Comparison of ENCODE assay signal across 8 cellular contexts in the genomic region with DNA sequence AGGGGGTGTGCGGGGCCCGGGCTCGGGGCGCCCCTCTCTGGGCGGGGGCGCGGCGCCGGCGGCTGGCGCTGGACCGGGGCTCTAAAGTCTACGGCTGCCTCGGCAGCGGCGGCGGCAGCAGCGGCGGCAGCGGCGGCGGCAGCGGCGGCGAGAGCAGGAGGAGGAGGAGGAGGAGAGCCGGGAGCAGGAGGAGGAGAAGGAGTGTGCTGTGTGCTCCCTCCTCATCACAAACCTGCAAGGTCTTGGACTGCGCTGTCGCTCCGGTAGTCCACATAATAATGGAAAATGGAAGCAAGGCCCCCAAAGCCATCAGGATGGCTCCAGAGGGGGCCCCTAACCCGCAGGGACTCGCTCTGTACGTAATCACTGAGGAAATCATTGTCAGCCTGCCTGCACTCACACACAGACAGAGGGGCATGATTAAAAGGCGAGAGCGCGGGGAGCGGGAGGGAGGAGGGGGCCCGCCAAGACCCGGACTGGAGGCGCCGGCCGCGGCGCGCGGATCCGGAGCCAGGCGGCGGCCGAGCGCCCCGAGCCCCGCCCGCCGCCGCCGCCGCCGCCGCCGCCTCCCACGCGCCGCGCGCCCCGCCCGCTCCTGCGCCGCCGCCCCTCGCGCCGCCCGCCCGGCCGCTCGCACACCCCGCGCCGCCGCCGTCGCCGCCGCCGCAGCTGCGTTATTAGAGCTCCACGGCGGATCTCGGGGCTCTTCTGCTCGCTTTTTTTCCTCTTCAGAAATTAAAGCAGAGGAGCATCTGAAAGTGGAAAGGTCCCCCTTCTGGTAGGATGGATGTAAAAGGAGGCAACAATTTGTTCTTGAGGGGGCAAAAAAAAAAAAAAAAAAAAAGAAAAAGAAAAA. TPM values are rescaled to one million over a fixed set of nuclear protein-coding genes. Genes with fewer than 3 reads are reported as not detected.
DNase-seq lines count a peak whose midpoint lies in the region; ATAC-seq, FAIRE-seq and TF ChIP-seq lines count a peak whose summit lies in the region.

A gene (minus strand): TSS at position 394 of the 856 bp plus-strand sequence. CDS start 1,220 bp downstream, outside the sequence.

- H3K4me1 ChIP-seq in A549 (peaks cover 16% of the 10 kb centered on the region; the same call in 2 of the 3 replicates), colonic mucosa (peaks cover 4% of the 10 kb centered on the region), kidney (ENCODE audit: control insufficient read depth in 1 of 2, insufficient read depth in 1 of 2, low read depth in 1 of 2, low read length in 2 of 2) (no peaks in the 10 kb centered on the region), smooth muscle cell (ENCODE audit: low read depth) (peaks cover 14% of the 10 kb centered on the region)

- TF ChIP-seq RAD21 in A549 (conservative IDR thresholded peaks at IDR 0.05 in 1 of 2, IDR thresholded peaks at IDR 0.05 in 1 of 2), result no peak

- H3K9me3 Mint-ChIP-seq in activated B cell treated with CpG ODN at 0.5 μM for 24 hours, result no peaks in the 10 kb centered on the region

- peak within 1 kb of the TSS; percentile 94 for H2AFZ ChIP-seq in smooth muscle cell (ENCODE audit: low read depth)

- no peak within 1 kb of the TSS for H3K27ac ChIP-seq in A549
- peak within 1 kb of the TSS; percentile 72 for H3K27ac ChIP-seq in colonic mucosa
- peak within 1 kb of the TSS; percentile 47 to 73 for H3K27ac ChIP-seq in kidney (ENCODE audit: low read depth in 2 of 2, low read length in 2 of 2)
- peak within 1 kb of the TSS; percentile 93 for H3K27ac ChIP-seq in smooth muscle cell (ENCODE audit: low read depth)

- peaks cover 23% of the 10 kb centered on the region for H3K79me2 ChIP-seq in smooth muscle cell (ENCODE audit: low read depth)

- H3K27me3 Mint-ChIP-seq in activated B cell treated with CpG ODN at 0.5 μM for 24 hours, result peaks cover 39% of the 10 kb centered on the region

- peak in 1 of 2 experiments; percentile 33 for DNase-seq in A549 (ENCODE audit: low read depth in 1 of 2, low spot score in 1 of 2)
- peak; percentile 18 for DNase-seq in NCI-H2196 treated with DMSO at 0.1 percent for 48 hours (lab: John Stamatoyannopoulos, UW; ENCODE audit: unreplicated experiment)
- peak; percentile 46 for DNase-seq in activated B cell treated with CpG ODN at 0.5 μM for 24 hours
- peak; percentile 72 for DNase-seq in colonic mucosa
- peak; percentile 88 for DNase-seq in kidney
- DNase-seq in smooth muscle cell (lab: John Stamatoyannopoulos, UW; ENCODE audit: unreplicated experiment), result peak; percentile 71

- H3K36me3 Mint-ChIP-seq in activated B cell treated with CpG ODN at 0.5 μM for 24 hours (ENCODE audit: low read depth), result peaks cover 2% of the 10 kb centered on the region

- H3K36me3 ChIP-seq in colonic mucosa (no peaks in the 10 kb centered on the region), kidney (ENCODE audit: control insufficient read depth in 1 of 2, insufficient read depth in 2 of 2, low read length in 2 of 2) (no peaks in the 10 kb centered on the region), smooth muscle cell (ENCODE audit: low read depth) (no peaks in the 10 kb centered on the region)

- H3K4me2 ChIP-seq in A549 (peak within 1 kb of the TSS; percentile 97), smooth muscle cell (peak within 1 kb of the TSS; percentile 97)

- H3F3A ChIP-seq in smooth muscle cell (ENCODE audit: low read depth), result peaks cover 9% of the 10 kb centered on the region

- H3K27ac Mint-ChIP-seq in activated B cell treated with CpG ODN at 0.5 μM for 24 hours, result peak within 1 kb of the TSS; percentile 42

- H3K27me3 ChIP-seq in colonic mucosa, result peaks cover 47% of the 10 kb centered on the region
- H3K27me3 ChIP-seq in smooth muscle cell (ENCODE audit: low read depth), result peaks cover 52% of the 10 kb centered on the region

- H3K4me1 Mint-ChIP-seq in activated B cell treated with CpG ODN at 0.5 μM for 24 hours, result peaks cover 23% of the 10 kb centered on the region

- peak within 1 kb of the TSS; percentile 83 for H3K4me3 Mint-ChIP-seq in activated B cell treated with CpG ODN at 0.5 μM for 24 hours

- TF ChIP-seq CTCF in A549 (IDR thresholded peaks at IDR 0.05) (no peak), activated B cell treated with CpG ODN at 0.5 μM for 24 hours (IDR thresholded peaks at IDR 0.05) (no peak), colonic mucosa (IDR thresholded peaks at IDR 0.05) (no peak), kidney (IDR thresholded peaks at IDR 0.05; ENCODE audit: borderline replicate concordance, extremely low read depth, insufficient read depth) (no peak), smooth muscle cell (IDR thresholded peaks at IDR 0.05; ENCODE audit: borderline replicate concordance, insufficient read depth, poor library complexity, severe bottlenecking) (peak; percentile 19)

- WGBS in A549 (ENCODE audit: missing lambda C conversion rate), result 11% methylated on average over 9 of the region's 91 CpGs
- WGBS in smooth muscle cell (ENCODE audit: low lambda C conversion rate), result 1% methylated on average over 48 of the region's 91 CpGs

- CTCF ChIA-PET in A549 (lab: Yijun Ruan, JAX), result interaction anchor here (0.6 kb wide), 1 partner anchor 686 kb away, joined by 3 read pairs; no protein-coding TSS in a partner anchor
- CTCF ChIA-PET in activated B cell treated with CpG ODN at 0.5 μM for 24 hours (lab: Charles Lee), result no interaction called here

- H3K4me3 ChIP-seq in A549, result peak within 1 kb of the TSS; percentile 49
- peak within 1 kb of the TSS; percentile 56 for H3K4me3 ChIP-seq in colonic mucosa
- H3K4me3 ChIP-seq in kidney (ENCODE audit: low read length in 2 of 2), result peak within 1 kb of the TSS; percentile 73
- H3K4me3 ChIP-seq in smooth muscle cell, result peak within 1 kb of the TSS; percentile 92

- ATAC-seq in A549, result peak; percentile 83 to 85
- peak; percentile 45 for ATAC-seq in GM18517 (IDR thresholded peaks at IDR 0.05; ENCODE audit: unreplicated experiment)
- peak; percentile 58 for ATAC-seq in HG03097 (IDR thresholded peaks at IDR 0.05; ENCODE audit: low FRiP score, unreplicated experiment)
- peak; percentile 90 for ATAC-seq in activated B cell treated with CpG ODN at 0.5 μM for 24 hours (ENCODE audit: low read depth)

- TF ChIP-seq POLR2A in A549 (IDR thresholded peaks at IDR 0.05; ENCODE audit: low read length), result no peak

- POLR2A ChIA-PET in A549 (lab: Yijun Ruan, JAX), result no interaction called here
- POLR2A ChIA-PET in activated B cell treated with CpG ODN at 0.5 μM for 24 hours (lab: Charles Lee), result no interaction called here

- H3K9ac ChIP-seq in colonic mucosa (ENCODE audit: low read depth in 2 of 2, low read length in 2 of 2) (peak within 1 kb of the TSS in 1 of 2 donors; percentile 58), kidney (ENCODE audit: low read length in 2 of 2) (peak within 1 kb of the TSS; percentile 37 to 48), smooth muscle cell (ENCODE audit: low read depth) (peak within 1 kb of the TSS; percentile 88)

- no peak for FAIRE-seq in A549 (lab: Jason Lieb, UNC)
- FAIRE-seq in kidney (lab: Jason Lieb, UNC), result no peak

- H3K9me3 ChIP-seq in A549 (no peaks in the 10 kb centered on the region), colonic mucosa (no peaks in the 10 kb centered on the region), kidney (ENCODE audit: control insufficient read depth in 1 of 2, low read length in 2 of 2) (no peaks in the 10 kb centered on the region), smooth muscle cell (replicated peaks; ENCODE audit: low read depth) (no peaks in the 10 kb centered on the region)

- peaks cover 18% of the 10 kb centered on the region for H4K20me1 ChIP-seq in smooth muscle cell (ENCODE audit: low read depth)

- no peak for TF ChIP-seq EP300 in A549 (IDR thresholded peaks at IDR 0.05)

- intact Hi-C loops in activated B cell treated with CpG ODN at 0.5 μM for 24 hours (cut with micrococcal nuclease) (loop anchor here (1.0 to 5.0 kb wide), 7 partner anchors 13 to 955 kb away; a partner anchor contains a TSS), colonic mucosa (cut with DNase I) (no loop called here), kidney (cut with DNase I) (no loop called here)

TF ChIP-seq in A549, 52 proteins besides CTCF, POLR2A, EP300 and RAD21 (continues in another document):
- TF ChIP-seq, protein P1, sequence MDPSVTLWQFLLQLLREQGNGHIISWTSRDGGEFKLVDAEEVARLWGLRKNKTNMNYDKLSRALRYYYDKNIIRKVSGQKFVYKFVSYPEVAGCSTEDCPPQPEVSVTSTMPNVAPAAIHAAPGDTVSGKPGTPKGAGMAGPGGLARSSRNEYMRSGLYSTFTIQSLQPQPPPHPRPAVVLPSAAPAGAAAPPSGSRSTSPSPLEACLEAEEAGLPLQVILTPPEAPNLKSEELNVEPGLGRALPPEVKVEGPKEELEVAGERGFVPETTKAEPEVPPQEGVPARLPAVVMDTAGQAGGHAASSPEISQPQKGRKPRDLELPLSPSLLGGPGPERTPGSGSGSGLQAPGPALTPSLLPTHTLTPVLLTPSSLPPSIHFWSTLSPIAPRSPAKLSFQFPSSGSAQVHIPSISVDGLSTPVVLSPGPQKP (IDR thresholded peaks at IDR 0.05; ENCODE audit: low read depth, low read length), result no peak
- TF ChIP-seq, protein P2, sequence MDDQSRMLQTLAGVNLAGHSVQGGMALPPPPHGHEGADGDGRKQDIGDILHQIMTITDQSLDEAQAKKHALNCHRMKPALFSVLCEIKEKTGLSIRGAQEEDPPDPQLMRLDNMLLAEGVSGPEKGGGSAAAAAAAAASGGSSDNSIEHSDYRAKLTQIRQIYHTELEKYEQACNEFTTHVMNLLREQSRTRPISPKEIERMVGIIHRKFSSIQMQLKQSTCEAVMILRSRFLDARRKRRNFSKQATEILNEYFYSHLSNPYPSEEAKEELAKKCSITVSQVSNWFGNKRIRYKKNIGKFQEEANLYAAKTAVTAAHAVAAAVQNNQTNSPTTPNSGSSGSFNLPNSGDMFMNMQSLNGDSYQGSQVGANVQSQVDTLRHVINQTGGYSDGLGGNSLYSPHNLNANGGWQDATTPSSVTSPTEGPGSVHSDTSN (IDR thresholded peaks at IDR 0.05), result no peak
- TF ChIP-seq EHF (CRISPR knock-in tag; IDR thresholded peaks at IDR 0.05) (no peak), ZNF302 (CRISPR knock-in tag; IDR thresholded peaks at IDR 0.05) (no peak), RFX5 (IDR thresholded peaks at IDR 0.05) (no peak), KDM5A (IDR thresholded peaks at IDR 0.05) (no peak), MAZ (IDR thresholded peaks at IDR 0.05; ENCODE audit: borderline replicate concordance, low read depth, low read length) (no peak), CBX2 (IDR thresholded peaks at IDR 0.05; ENCODE audit: borderline replicate concordance, low read depth) (no peak), RCOR1 (IDR thresholded peaks at IDR 0.05; ENCODE audit: low read depth, low read length) (no peak)

RNA-seq across cellular contexts. Expression of the gene that starts here (rescaled TPM):
- not detected in 2 replicates for polyA plus RNA-seq in A549 (2011; rRNA removed)
- polyA plus RNA-seq in A549 (2012; cell fraction: cytosol; rRNA removed), result not detected in 2 replicates
- 0.05 TPM in 1 of 2 replicates, not detected in the other for polyA plus RNA-seq in A549 (2012; cell fraction: nucleus; rRNA removed)
- not detected in 3 replicates for polyA plus RNA-seq in A549 (2017; fragmentation: RNase III; extraction: RNeasy Plus Mini Kit Qiagen cat#74134 plus additional on column Dnase treatment)
- polyA minus RNA-seq in A549 (2011; rRNA and poly(A)+ RNA removed), result not detected in 2 replicates
- 0.16 and 0.61 TPM in 2 replicates for total RNA-seq in activated B cell treated with CpG ODN at 0.5 μM for 24 hours
- 1 to 10 TPM; 3.8 to 5.3 TPM for total RNA-seq in colonic mucosa
- total RNA-seq in kidney, result 18.0 TPM
- polyA plus RNA-seq in kidney (ENCODE audit: insufficient read depth, low read depth, low replicate concordance), result 1.8 TPM
- 36.4 and 43.8 TPM in 2 replicates for total RNA-seq in smooth muscle cell
- polyA plus RNA-seq in smooth muscle cell, result 19.9 and 21.8 TPM in 2 replicates

Comparison
In these comparisons a context has a peak if more than half of its experiments do, and no peak if none do; other contexts are left out.
1. Peak in ATAC-seq, H3K4me3 ChIP-seq and H3K4me2 ChIP-seq in A549; RNA of the gene not detected or under 1 TPM.
2. Peak in DNase-seq and ATAC-seq in activated B cell treated with CpG ODN at 0.5 μM for 24 hours; RNA of the gene not detected or under 1 TPM.
3. H3K27ac ChIP-seq: peak in colonic mucosa (single experiment), kidney (2 of 2) and smooth muscle cell (single experiment); none in A549 (0 of 2).
4. Peak in every context shown above with its lines, with median percentiles within 50 percentile points of each other: ATAC-seq and H3K4me3 ChIP-seq.